In the genomic region with DNA sequence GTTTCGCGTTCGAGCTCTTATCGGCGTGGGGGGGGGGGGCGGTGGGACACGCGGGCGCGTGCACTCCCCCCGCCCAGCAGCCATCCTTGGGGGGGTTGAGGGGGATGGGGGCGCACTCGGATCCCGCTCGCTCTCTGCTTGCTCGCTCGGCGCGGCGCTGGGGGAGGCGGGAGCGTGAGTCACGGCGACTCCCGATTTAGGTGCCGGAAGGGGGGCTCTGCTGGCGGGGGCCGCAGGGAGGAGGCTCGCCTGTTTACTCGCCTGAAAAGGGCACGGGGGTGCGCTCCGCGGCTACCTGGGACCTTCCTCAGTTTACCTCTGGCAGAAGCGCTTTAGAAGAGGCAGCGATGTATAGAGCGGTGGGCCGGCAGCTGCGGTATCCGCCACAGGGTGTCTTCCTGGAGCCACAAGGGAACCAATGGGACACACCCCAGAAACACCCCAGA, we compare ENCODE assay signal across 8 cellular contexts. TPM values are rescaled to one million over a fixed set of nuclear protein-coding genes. Genes with fewer than 3 reads are reported as not detected.
DNase-seq lines count a peak whose midpoint lies in the region; ATAC-seq and TF ChIP-seq lines count a peak whose summit lies in the region.

No MANE protein-coding gene starts in this region.

- intact Hi-C loops in CD8-positive, alpha-beta T cell (cut with DNase I, micrococcal nuclease) = loop anchor here (5.0 kb wide), 2 partner anchors 58 to 83 kb away; a partner anchor contains a TSS

- DNase-seq in CD8-positive, alpha-beta T cell = peak in 2 of 7 experiments; percentile 73 to 78
- peak; percentile 29 for DNase-seq in HuH-7.5 (ENCODE audit: low spot score)
- no peak for DNase-seq in astrocyte of the spinal cord (ENCODE audit: low read depth, low spot score)
- peak in 1 of 10 donors; percentile 40 for DNase-seq in naive thymus-derived CD8-positive, alpha-beta T cell
- DNase-seq in NOMO-1 treated with DMSO at 0.1 percent for 48 hours (lab: John Stamatoyannopoulos, UW; ENCODE audit: unreplicated experiment) = no peak
- no peak for DNase-seq in NCI-H2107 treated with DMSO at 0.1 percent for 48 hours (lab: John Stamatoyannopoulos, UW; ENCODE audit: unreplicated experiment)
- no peak for DNase-seq in COR-L47 (lab: John Stamatoyannopoulos, UW)

- H3K4me1 ChIP-seq in CD8-positive, alpha-beta T cell (ENCODE audit: insufficient read depth, low read length) = peaks cover 64% of the 10 kb centered on the region

- no peak for TF ChIP-seq CTCF in CD8-positive, alpha-beta T cell (IDR thresholded peaks at IDR 0.05)
- TF ChIP-seq CTCF in astrocyte of the spinal cord (IDR thresholded peaks at IDR 0.05; ENCODE audit: low read depth, low read length) = no peak

- peaks cover 41% of the 10 kb centered on the region for H3K27me3 ChIP-seq in CD8-positive, alpha-beta T cell (ENCODE audit: insufficient read depth, low read length)

- peak overlapping the region; percentile 84 for H3K27ac Mint-ChIP-seq in CD8-positive, alpha-beta T cell
- peak overlapping the region; percentile 6 to 92 (median 74) for H3K27ac Mint-ChIP-seq in naive thymus-derived CD8-positive, alpha-beta T cell

- no peaks in the 10 kb centered on the region for H3K9me3 ChIP-seq in CD8-positive, alpha-beta T cell (ENCODE audit: low read length)

- H3K4me3 Mint-ChIP-seq in CD8-positive, alpha-beta T cell = peak overlapping the region; percentile 74
- peak overlapping the region; percentile 48 to 89 (median 76) for H3K4me3 Mint-ChIP-seq in naive thymus-derived CD8-positive, alpha-beta T cell

- POLR2A ChIA-PET in CD8-positive, alpha-beta T cell (lab: Charles Lee) = interaction anchor here (1.5 to 7.0 kb wide), 2 partner anchors 10 to 13 kb away, joined by 5 to 48 read pairs; a partner anchor contains a TSS
- POLR2A ChIA-PET in naive thymus-derived CD8-positive, alpha-beta T cell (lab: Charles Lee) = interaction anchor here (8.6 kb wide), 1 partner anchor 15 kb away, joined by 91 read pairs; a partner anchor contains a TSS

- no peaks in the 10 kb centered on the region for H3K9me3 Mint-ChIP-seq in CD8-positive, alpha-beta T cell
- peaks cover 0 to 3% (median 0%) of the 10 kb centered on the region in 9 donors for H3K9me3 Mint-ChIP-seq in naive thymus-derived CD8-positive, alpha-beta T cell

- no peak overlapping the region for H3K27ac ChIP-seq in CD8-positive, alpha-beta T cell (ENCODE audit: low read depth, low read length)

- H3K27me3 Mint-ChIP-seq in CD8-positive, alpha-beta T cell (ENCODE audit: low read depth) = peaks cover 43% of the 10 kb centered on the region
- peaks cover 33 to 63% (median 42%) of the 10 kb centered on the region in 5 donors for H3K27me3 Mint-ChIP-seq in naive thymus-derived CD8-positive, alpha-beta T cell

- H3K36me3 ChIP-seq in CD8-positive, alpha-beta T cell (ENCODE audit: insufficient read depth, low read length) = no peaks in the 10 kb centered on the region

- CTCF ChIA-PET in CD8-positive, alpha-beta T cell (lab: Charles Lee) = interaction anchor here (1.8 to 29.4 kb wide), 3 partner anchors 8 to 30 kb away, joined by 7 to 620 read pairs (median 620); a partner anchor contains a TSS

- no peaks in the 10 kb centered on the region for H3K36me3 Mint-ChIP-seq in CD8-positive, alpha-beta T cell
- peaks cover 0 to 5% (median 4%) of the 10 kb centered on the region in 3 donors for H3K36me3 Mint-ChIP-seq in naive thymus-derived CD8-positive, alpha-beta T cell

- ATAC-seq in CD8-positive, alpha-beta T cell = peak; percentile 13
- peak in 1 of 2 donors; percentile 4 for ATAC-seq in naive thymus-derived CD8-positive, alpha-beta T cell
- no peak for ATAC-seq in GM21717 (IDR thresholded peaks at IDR 0.05; ENCODE audit: unreplicated experiment)

- H3K4me1 Mint-ChIP-seq in CD8-positive, alpha-beta T cell (ENCODE audit: low read depth) = peaks cover 55% of the 10 kb centered on the region
- H3K4me1 Mint-ChIP-seq in naive thymus-derived CD8-positive, alpha-beta T cell = peaks cover 27 to 65% (median 51%) of the 10 kb centered on the region in 4 donors

- in situ Hi-C loops in astrocyte of the spinal cord (cut with HindIII; ENCODE audit: low sequenced_read_pairs) = no loop called here

- H3K4me3 ChIP-seq in CD8-positive, alpha-beta T cell (ENCODE audit: low read depth, low read length) = peak overlapping the region; percentile 9
- H3K4me3 ChIP-seq in astrocyte of the spinal cord (ENCODE audit: low read depth, low read length) = peak overlapping the region; percentile 42

RNA-seq across cellular contexts. Expression of a gene that starts 1.1 kb away (rescaled TPM):
- 10 to 100 TPM; 21.1 to 23.6 TPM for total RNA-seq in CD8-positive, alpha-beta T cell
- under 1 TPM; 0.88 to 0.99 TPM for total RNA-seq in naive thymus-derived CD8-positive, alpha-beta T cell
- polyA plus RNA-seq in naive thymus-derived CD8-positive, alpha-beta T cell = 1 to 10 TPM in 2 of 3 donors, under 1 TPM in 1; 0.33 to 2.5 (median 1.9) TPM

RNA-seq across cellular contexts. Expression of a gene that starts 15.9 kb away (rescaled TPM):
- total RNA-seq in CD8-positive, alpha-beta T cell = 100 to 1,000 TPM; 195 to 196 TPM
- total RNA-seq in naive thymus-derived CD8-positive, alpha-beta T cell = 100 to 1,000 TPM; 155 to 158 TPM
- polyA plus RNA-seq in naive thymus-derived CD8-positive, alpha-beta T cell = 10 to 100 TPM; 63.2 to 81.1 (median 65.6) TPM

RNA-seq across cellular contexts. Expression of a gene that starts 38.9 kb away (rescaled TPM):
- 100 to 1,000 TPM; 244 to 250 TPM for total RNA-seq in CD8-positive, alpha-beta T cell
- total RNA-seq in naive thymus-derived CD8-positive, alpha-beta T cell = 100 to 1,000 TPM; 313 to 319 TPM
- 10 to 100 TPM; 33.4 to 50.3 (median 43.9) TPM for polyA plus RNA-seq in naive thymus-derived CD8-positive, alpha-beta T cell

Comparison
In these comparisons a context has a peak if more than half of its experiments do, and no peak if none do; other contexts are left out.
1. RNA of a gene that starts 1.1 kb away (total RNA-seq): 21.1 to 23.6 TPM in CD8-positive, alpha-beta T cell; 0.88 to 0.99 TPM in naive thymus-derived CD8-positive, alpha-beta T cell; every median in the first group is over 10 times any median in the second.